Comparison of ENCODE assay signal across 8 cellular contexts in genomic region chr17:79797492-79798295, GRCh38. TPM values are rescaled to one million over a fixed set of nuclear protein-coding genes. Genes with fewer than 3 reads are reported as not detected.
DNase-seq lines count a peak whose midpoint lies in the region; ATAC-seq, FAIRE-seq and TF ChIP-seq lines count a peak whose summit lies in the region.

No MANE protein-coding gene starts in this region.

- no peak for FAIRE-seq in keratinocyte (lab: Jason Lieb, UNC)

- no peaks in the 10 kb centered on the region for H3K79me2 ChIP-seq in keratinocyte (ENCODE audit: control insufficient read depth, insufficient read depth, low read length)

- peaks cover 40% of the 10 kb centered on the region for H3K4me1 ChIP-seq in keratinocyte (ENCODE audit: control insufficient read depth, extremely low read depth, insufficient read depth, low read length)
- peaks cover 36 to 46% of the 10 kb centered on the region in 2 donors for H3K4me1 ChIP-seq in thyroid gland

- H3K9ac ChIP-seq in keratinocyte (ENCODE audit: control insufficient read depth, extremely low read depth, insufficient read depth, low read length), result peak overlapping the region; percentile 78

- H3K27me3 Mint-ChIP-seq in activated T-helper 17 cell treated with anti-CD3 and anti-CD28 coated beads, Interleukin-2, amount 50 U/mL, for 72 hours, result peaks cover 28% of the 10 kb centered on the region
- peaks cover 26% of the 10 kb centered on the region for H3K27me3 Mint-ChIP-seq in endothelial cell (ENCODE audit: unreplicated experiment)

- peak overlapping the region; percentile 48 for H3K4me2 ChIP-seq in keratinocyte (ENCODE audit: control insufficient read depth, extremely low read depth, insufficient read depth, low read depth, low read length)

- H3K4me3 ChIP-seq in keratinocyte (ENCODE audit: control insufficient read depth in 2 of 3, extremely low read depth in 1 of 3, insufficient read depth in 2 of 3, low read depth in 1 of 3, low read length in 3 of 3) (peak overlapping the region; percentile 42 to 82 (median 42)), thyroid gland (replicated peaks in 1 of 3) (peak overlapping the region in 2 of 3 donors; percentile 13 to 66)

- no peaks in the 10 kb centered on the region for H3K9me1 ChIP-seq in keratinocyte (ENCODE audit: control insufficient read depth, extremely low read depth, insufficient read depth, low read length)

- intact Hi-C loops in thyroid gland (cut with DNase I), result no loop called here

- TF ChIP-seq POLR2A in thyroid gland (IDR thresholded peaks at IDR 0.05), result no peak

- TF ChIP-seq CTCF in keratinocyte (optimal IDR thresholded peaks at IDR 0.05 in 1 of 3, IDR thresholded peaks at IDR 0.05 in 1 of 3, conservative IDR thresholded peaks at IDR 0.05 in 1 of 3; ENCODE audit: extremely low read depth in 1 of 3, insufficient read depth in 2 of 3, low read length in 3 of 3) (no peak), thyroid gland (IDR thresholded peaks at IDR 0.05) (no peak), endothelial cell (IDR thresholded peaks at IDR 0.05; ENCODE audit: unreplicated experiment) (no peak)

- DNase-seq in activated CD8-positive, alpha-beta memory T cell treated with anti-CD3 and anti-CD28 coated beads, Interleukin-2, amount 50 U/mL, for 4 hours, result peak; percentile 22
- no peak for DNase-seq in activated CD8-positive, alpha-beta memory T cell treated with anti-CD3 and anti-CD28 coated beads, Interleukin-2, amount 50 U/mL, for 48 hours
- DNase-seq in HuH-7 (ENCODE audit: low spot score) (peak; percentile 90), keratinocyte (ENCODE audit: low read depth, low spot score) (no peak), thyroid gland (no peak), endothelial cell (ENCODE audit: low spot score) (no peak), GDM1 (lab: John Stamatoyannopoulos, UW) (no peak)

- dilution Hi-C loops in keratinocyte (cut with MboI; ENCODE audit: extremely low pct_ligation_motif_present, low sequenced_read_pairs), result no loop called here

- peaks cover 12% of the 10 kb centered on the region for H3K36me3 Mint-ChIP-seq in activated T-helper 17 cell treated with anti-CD3 and anti-CD28 coated beads, Interleukin-2, amount 50 U/mL, for 72 hours (ENCODE audit: low read depth)
- H3K36me3 Mint-ChIP-seq in endothelial cell (ENCODE audit: low read depth, unreplicated experiment), result peaks cover 11% of the 10 kb centered on the region

- no peak overlapping the region for H2AFZ ChIP-seq in keratinocyte (ENCODE audit: control insufficient read depth, low read length)

- H3K36me3 ChIP-seq in keratinocyte (ENCODE audit: control insufficient read depth in 2 of 2, extremely low read depth in 1 of 2, insufficient read depth in 2 of 2, low read length in 2 of 2) (peaks cover 6 to 8% of the 10 kb centered on the region in 2 experiments), thyroid gland (no peaks in the 10 kb centered on the region)

- H3K9me3 ChIP-seq in keratinocyte (ENCODE audit: control insufficient read depth, low read depth, low read length) (no peaks in the 10 kb centered on the region), thyroid gland (no peaks in the 10 kb centered on the region)

- H3K9me3 Mint-ChIP-seq in activated T-helper 17 cell treated with anti-CD3 and anti-CD28 coated beads, Interleukin-2, amount 50 U/mL, for 72 hours, result no peaks in the 10 kb centered on the region
- no peaks in the 10 kb centered on the region for H3K9me3 Mint-ChIP-seq in endothelial cell (ENCODE audit: unreplicated experiment)

- ATAC-seq in activated T-helper 17 cell treated with anti-CD3 and anti-CD28 coated beads, Interleukin-2, amount 50 U/mL, for 72 hours (replicated peaks), result peak; percentile 41

- H3K27ac ChIP-seq in keratinocyte (ENCODE audit: control insufficient read depth, insufficient read depth, low read length), result no peak overlapping the region
- peak overlapping the region in 1 of 3 donors; percentile 37 for H3K27ac ChIP-seq in thyroid gland

- H3K4me3 Mint-ChIP-seq in activated T-helper 17 cell treated with anti-CD3 and anti-CD28 coated beads, Interleukin-2, amount 50 U/mL, for 72 hours, result peak overlapping the region; percentile 70
- no peak overlapping the region for H3K4me3 Mint-ChIP-seq in endothelial cell (ENCODE audit: unreplicated experiment)

- 0 to 3% methylated on average over 16 to 31 of the region's 89 CpGs for WGBS in thyroid gland, 2 donors

- no peaks in the 10 kb centered on the region for H4K20me1 ChIP-seq in keratinocyte (ENCODE audit: control insufficient read depth, extremely low read depth, insufficient read depth, low read length)

- H3K27ac Mint-ChIP-seq in activated T-helper 17 cell treated with anti-CD3 and anti-CD28 coated beads, Interleukin-2, amount 50 U/mL, for 72 hours, result peak overlapping the region; percentile 70
- H3K27ac Mint-ChIP-seq in endothelial cell (ENCODE audit: unreplicated experiment), result no peak overlapping the region

- H3K27me3 ChIP-seq in keratinocyte (ENCODE audit: control insufficient read depth, extremely low read depth, insufficient read depth, low read length) (peaks cover 63% of the 10 kb centered on the region), thyroid gland (peaks cover 56% of the 10 kb centered on the region)

- H3K4me1 Mint-ChIP-seq in activated T-helper 17 cell treated with anti-CD3 and anti-CD28 coated beads, Interleukin-2, amount 50 U/mL, for 72 hours, result peaks cover 14% of the 10 kb centered on the region
- H3K4me1 Mint-ChIP-seq in endothelial cell (ENCODE audit: unreplicated experiment), result peaks cover 29% of the 10 kb centered on the region

RNA-seq across cellular contexts. Expression of gene CBX8, which starts 0.8 kb away (rescaled TPM):
- total RNA-seq in activated T-helper 17 cell treated with anti-CD3 and anti-CD28 coated beads, Interleukin-2, amount 50 U/mL, for 72 hours, result 1 to 10 TPM; 1.6 to 5.5 TPM
- 0.22 to 0.49 TPM (median 0.24 TPM) in 3 replicates for polyA plus RNA-seq in keratinocyte
- polyA plus RNA-seq in keratinocyte (2011; ENCODE audit: low read depth), result 0.31 TPM
- polyA plus RNA-seq in keratinocyte (2011; cell fraction: cytosol; rRNA removed), result 0.29 and 0.86 TPM in 2 replicates
- 0.67 and 1.5 TPM in 2 replicates for polyA plus RNA-seq in keratinocyte (2011; cell fraction: nucleus; rRNA removed)
- polyA plus RNA-seq in keratinocyte (2012; ENCODE audit: low replicate concordance), result 2.2 and 2.8 TPM in 2 replicates
- polyA minus RNA-seq in keratinocyte, result 0.13 to 0.38 TPM (median 0.36 TPM) in 3 replicates
- polyA minus RNA-seq in keratinocyte (2011; cell fraction: cytosol; rRNA and poly(A)+ RNA removed), result not detected
- polyA minus RNA-seq in keratinocyte (2011; cell fraction: nucleus; rRNA and poly(A)+ RNA removed), result 0.53 and 1.9 TPM in 2 replicates
- total RNA-seq in thyroid gland (1 to 10 TPM; 1.7 to 3.5 (median 2.7) TPM), endothelial cell (ENCODE audit: unreplicated experiment) (3.3 TPM)

RNA-seq across cellular contexts. Expression of gene CBX2, which starts 19.7 kb away (rescaled TPM):
- total RNA-seq in activated T-helper 17 cell treated with anti-CD3 and anti-CD28 coated beads, Interleukin-2, amount 50 U/mL, for 72 hours, result 1 to 10 TPM in 1 of 2 donors, under 1 TPM in 1; 0.50 to 1.6 TPM
- polyA plus RNA-seq in keratinocyte, result 1.7 to 2.3 TPM (median 1.8 TPM) in 3 replicates
- polyA plus RNA-seq in keratinocyte (2011; ENCODE audit: low read depth), result 0.32 TPM
- 1.1 and 1.8 TPM in 2 replicates for polyA plus RNA-seq in keratinocyte (2011; cell fraction: cytosol; rRNA removed)
- 3.6 and 4.7 TPM in 2 replicates for polyA plus RNA-seq in keratinocyte (2011; cell fraction: nucleus; rRNA removed)
- 0.93 and 2.2 TPM in 2 replicates for polyA plus RNA-seq in keratinocyte (2012; ENCODE audit: low replicate concordance)
- 2.2 to 3.3 TPM (median 2.4 TPM) in 3 replicates for polyA minus RNA-seq in keratinocyte
- 2.3 TPM for polyA minus RNA-seq in keratinocyte (2011; cell fraction: cytosol; rRNA and poly(A)+ RNA removed)
- polyA minus RNA-seq in keratinocyte (2011; cell fraction: nucleus; rRNA and poly(A)+ RNA removed), result 2.2 and 3.3 TPM in 2 replicates
- 1 to 10 TPM in 3 of 4 donors, under 1 TPM in 1; 0.54 to 1.7 (median 1.1) TPM for total RNA-seq in thyroid gland
- 50.0 TPM for total RNA-seq in endothelial cell (ENCODE audit: unreplicated experiment)

RNA-seq across cellular contexts. Expression of gene CBX4, which starts 41.5 kb away (rescaled TPM):
- 1 to 10 TPM; 8.7 to 9.1 TPM for total RNA-seq in activated T-helper 17 cell treated with anti-CD3 and anti-CD28 coated beads, Interleukin-2, amount 50 U/mL, for 72 hours
- 5.4 to 11.0 TPM (median 7.0 TPM) in 3 replicates for polyA plus RNA-seq in keratinocyte
- polyA plus RNA-seq in keratinocyte (2011; ENCODE audit: low read depth), result 26.5 TPM
- polyA plus RNA-seq in keratinocyte (2011; cell fraction: cytosol; rRNA removed), result 3.5 and 6.7 TPM in 2 replicates
- polyA plus RNA-seq in keratinocyte (2011; cell fraction: nucleus; rRNA removed), result 9.5 and 9.7 TPM in 2 replicates
- 8.2 and 21.9 TPM in 2 replicates for polyA plus RNA-seq in keratinocyte (2012; ENCODE audit: low replicate concordance)
- 1.8 to 6.5 TPM (median 2.7 TPM) in 3 replicates for polyA minus RNA-seq in keratinocyte
- polyA minus RNA-seq in keratinocyte (2011; cell fraction: cytosol; rRNA and poly(A)+ RNA removed), result 17.5 TPM
- 12.8 and 12.9 TPM in 2 replicates for polyA minus RNA-seq in keratinocyte (2011; cell fraction: nucleus; rRNA and poly(A)+ RNA removed)
- total RNA-seq in thyroid gland, result 10 to 100 TPM in 3 of 4 donors, 1 to 10 TPM in 1; 5.6 to 17.2 (median 13.5) TPM
- 6.8 TPM for total RNA-seq in endothelial cell (ENCODE audit: unreplicated experiment)

Comparison
In these comparisons a context has a peak if more than half of its experiments do, and no peak if none do; other contexts are left out.
1. DNase-seq: peak in activated CD8-positive, alpha-beta memory T cell treated with anti-CD3 and anti-CD28 coated beads, Interleukin-2, amount 50 U/mL, for 4 hours (single experiment) and HuH-7 (single experiment); none in activated CD8-positive, alpha-beta memory T cell treated with anti-CD3 and anti-CD28 coated beads, Interleukin-2, amount 50 U/mL, for 48 hours (single experiment), keratinocyte (single experiment), thyroid gland (0 of 2), endothelial cell (single experiment) and GDM1 (single experiment).
2. RNA of gene CBX2, which starts 19.7 kb away (total RNA-seq): 50.0 TPM in endothelial cell (single experiment); 0.50 to 1.6 TPM in activated T-helper 17 cell treated with anti-CD3 and anti-CD28 coated beads, Interleukin-2, amount 50 U/mL, for 72 hours and 0.54 to 1.7 TPM in thyroid gland; every median in the first group is over 10 times any median in the second.